Comparison of ENCODE assay signal across 8 cellular contexts in the genomic region with DNA sequence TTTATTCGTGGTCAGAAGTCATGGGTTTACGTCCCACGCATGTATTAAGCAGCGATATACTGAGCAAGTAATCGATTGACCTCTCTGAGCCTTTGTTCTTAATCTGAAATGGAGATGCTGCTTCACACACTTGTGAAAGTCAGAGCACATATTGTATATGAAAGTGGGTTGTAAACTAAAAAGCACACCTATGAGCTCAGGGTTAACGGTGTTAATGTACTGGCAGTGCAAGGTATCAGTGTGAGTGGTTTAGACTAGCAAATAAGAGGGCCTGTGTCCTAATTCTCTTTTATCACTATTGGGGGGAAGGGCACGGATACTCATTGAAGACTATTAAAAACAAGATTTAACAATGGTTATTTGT. TPM values are rescaled to one million over a fixed set of nuclear protein-coding genes. Genes with fewer than 3 reads are reported as not detected.
DNase-seq lines count a peak whose midpoint lies in the region; ATAC-seq and TF ChIP-seq lines count a peak whose summit lies in the region.

No MANE protein-coding gene starts in this region.

- no peaks in the 10 kb centered on the region for H3K9me2 ChIP-seq in SK-N-SH

- DNase-seq in NCI-H345 treated with DMSO at 0.1 percent for 48 hours (lab: John Stamatoyannopoulos, UW; ENCODE audit: unreplicated experiment) (peak; percentile 12), NCI-H345 (lab: John Stamatoyannopoulos, UW) (no peak), SK-N-SH (no peak), glomerular endothelial cell (ENCODE audit: extremely low read depth, low read depth, low spot score) (peak; percentile 12), NCI-H1694 (lab: John Stamatoyannopoulos, UW) (no peak), DMS153 treated with DMSO at 0.1 percent for 48 hours (lab: John Stamatoyannopoulos, UW; ENCODE audit: unreplicated experiment) (no peak)

- peak overlapping the region; percentile 84 for H2AFZ ChIP-seq in SK-N-SH (ENCODE audit: low read depth)

- no peaks in the 10 kb centered on the region for H3F3A ChIP-seq in SK-N-SH (replicated peaks; ENCODE audit: insufficient read depth)

- H3K79me2 ChIP-seq in SK-N-SH (ENCODE audit: insufficient read depth), result peaks cover 55% of the 10 kb centered on the region

- no peak for TF ChIP-seq CTCF in SK-N-SH (IDR thresholded peaks at IDR 0.05)

- H3K4me3 ChIP-seq in SK-N-SH (ENCODE audit: low read depth in 2 of 2, low read length in 1 of 2), result peak overlapping the region; percentile 79 to 84
- H3K4me3 ChIP-seq in skeletal muscle satellite cell (ENCODE audit: low read length), result peak overlapping the region; percentile 82

- H3K36me3 ChIP-seq in SK-N-SH (replicated peaks in 1 of 2; ENCODE audit: control insufficient read depth in 1 of 2, insufficient read depth in 2 of 2, low read length in 1 of 2), result peaks cover 16 to 28% of the 10 kb centered on the region in 2 experiments
- peaks cover 18% of the 10 kb centered on the region for H3K36me3 ChIP-seq in skeletal muscle satellite cell (ENCODE audit: insufficient read depth, low read length)

- H3K27me3 ChIP-seq in SK-N-SH (ENCODE audit: insufficient read depth) (no peaks in the 10 kb centered on the region), skeletal muscle satellite cell (ENCODE audit: control insufficient read depth, insufficient read depth, low read length) (no peaks in the 10 kb centered on the region)

- H3K4me1 ChIP-seq in SK-N-SH (ENCODE audit: control insufficient read depth in 1 of 2, insufficient read depth in 2 of 2, low read depth in 1 of 2, low read length in 1 of 2), result peaks cover 5% of the 10 kb centered on the region in 2 experiments; a peak in 2 of 4 replicates
- H3K4me1 ChIP-seq in skeletal muscle satellite cell (ENCODE audit: control insufficient read depth, insufficient read depth, low read length), result peaks cover 10% of the 10 kb centered on the region

- peak overlapping the region; percentile 89 to 95 for H3K27ac ChIP-seq in SK-N-SH (ENCODE audit: low read depth in 2 of 2, low read length in 1 of 2)

- no peak for TF ChIP-seq RAD21 in SK-N-SH (IDR thresholded peaks at IDR 0.05; ENCODE audit: low read length)

- TF ChIP-seq EP300 in SK-N-SH (IDR thresholded peaks at IDR 0.05; ENCODE audit: borderline replicate concordance in 1 of 2, low read depth in 1 of 2, low read length in 1 of 2), result no peak

- no peaks in the 10 kb centered on the region for H3K9me3 ChIP-seq in SK-N-SH
- no peaks in the 10 kb centered on the region for H3K9me3 ChIP-seq in skeletal muscle satellite cell (replicated peaks; ENCODE audit: low read length)

- CTCF ChIA-PET in SK-N-SH (lab: Yijun Ruan, JAX), result interaction anchor here (0.7 to 1.9 kb wide), 9 partner anchors 9 to 634 kb away, joined by 4 to 7 read pairs (median 5); a partner anchor contains a TSS

- ATAC-seq in HG02763 (IDR thresholded peaks at IDR 0.05; ENCODE audit: unreplicated experiment), result peak; percentile 13

- POLR2A ChIA-PET in SK-N-SH (lab: Yijun Ruan, JAX), result no interaction called here

- under 1% methylated on average over 7 of the region's 7 CpGs for WGBS in SK-N-SH (ENCODE audit: low lambda C conversion rate)

- H4K20me1 ChIP-seq in SK-N-SH (ENCODE audit: insufficient read depth), result peaks cover 5% of the 10 kb centered on the region; the same call in 1 of the 2 replicates

- H3K9ac ChIP-seq in SK-N-SH, result peak overlapping the region; percentile 89
- H3K9ac ChIP-seq in skeletal muscle satellite cell (ENCODE audit: low read depth, low read length), result peak overlapping the region; percentile 85

- H3K4me2 ChIP-seq in SK-N-SH (peak overlapping the region; percentile 85), skeletal muscle satellite cell (ENCODE audit: low read length) (peak overlapping the region; percentile 82)

TF ChIP-seq in SK-N-SH, 30 proteins besides CTCF, POLR2A, EP300 and RAD21:
- TF ChIP-seq RXRA (IDR thresholded peaks at IDR 0.05; ENCODE audit: borderline replicate concordance, low read depth), result no peak
- no peak for TF ChIP-seq FOXM1 (IDR thresholded peaks at IDR 0.05; ENCODE audit: low read depth)
- TF ChIP-seq, protein P1, sequence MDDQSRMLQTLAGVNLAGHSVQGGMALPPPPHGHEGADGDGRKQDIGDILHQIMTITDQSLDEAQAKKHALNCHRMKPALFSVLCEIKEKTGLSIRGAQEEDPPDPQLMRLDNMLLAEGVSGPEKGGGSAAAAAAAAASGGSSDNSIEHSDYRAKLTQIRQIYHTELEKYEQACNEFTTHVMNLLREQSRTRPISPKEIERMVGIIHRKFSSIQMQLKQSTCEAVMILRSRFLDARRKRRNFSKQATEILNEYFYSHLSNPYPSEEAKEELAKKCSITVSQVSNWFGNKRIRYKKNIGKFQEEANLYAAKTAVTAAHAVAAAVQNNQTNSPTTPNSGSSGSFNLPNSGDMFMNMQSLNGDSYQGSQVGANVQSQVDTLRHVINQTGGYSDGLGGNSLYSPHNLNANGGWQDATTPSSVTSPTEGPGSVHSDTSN (IDR thresholded peaks at IDR 0.05), result no peak
- TF ChIP-seq, protein P2, sequence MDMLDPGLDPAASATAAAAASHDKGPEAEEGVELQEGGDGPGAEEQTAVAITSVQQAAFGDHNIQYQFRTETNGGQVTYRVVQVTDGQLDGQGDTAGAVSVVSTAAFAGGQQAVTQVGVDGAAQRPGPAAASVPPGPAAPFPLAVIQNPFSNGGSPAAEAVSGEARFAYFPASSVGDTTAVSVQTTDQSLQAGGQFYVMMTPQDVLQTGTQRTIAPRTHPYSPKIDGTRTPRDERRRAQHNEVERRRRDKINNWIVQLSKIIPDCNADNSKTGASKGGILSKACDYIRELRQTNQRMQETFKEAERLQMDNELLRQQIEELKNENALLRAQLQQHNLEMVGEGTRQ (IDR thresholded peaks at IDR 0.05; ENCODE audit: borderline replicate concordance, low read depth, low read length), result no peak
- TF ChIP-seq, protein P3, sequence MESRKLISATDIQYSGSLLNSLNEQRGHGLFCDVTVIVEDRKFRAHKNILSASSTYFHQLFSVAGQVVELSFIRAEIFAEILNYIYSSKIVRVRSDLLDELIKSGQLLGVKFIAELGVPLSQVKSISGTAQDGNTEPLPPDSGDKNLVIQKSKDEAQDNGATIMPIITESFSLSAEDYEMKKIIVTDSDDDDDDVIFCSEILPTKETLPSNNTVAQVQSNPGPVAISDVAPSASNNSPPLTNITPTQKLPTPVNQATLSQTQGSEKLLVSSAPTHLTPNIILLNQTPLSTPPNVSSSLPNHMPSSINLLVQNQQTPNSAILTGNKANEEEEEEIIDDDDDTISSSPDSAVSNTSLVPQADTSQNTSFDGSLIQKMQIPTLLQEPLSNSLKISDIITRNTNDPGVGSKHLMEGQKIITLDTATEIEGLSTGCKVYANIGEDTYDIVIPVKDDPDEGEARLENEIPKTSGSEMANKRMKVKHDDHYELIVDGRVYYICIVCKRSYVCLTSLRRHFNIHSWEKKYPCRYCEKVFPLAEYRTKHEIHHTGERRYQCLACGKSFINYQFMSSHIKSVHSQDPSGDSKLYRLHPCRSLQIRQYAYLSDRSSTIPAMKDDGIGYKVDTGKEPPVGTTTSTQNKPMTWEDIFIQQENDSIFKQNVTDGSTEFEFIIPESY (IDR thresholded peaks at IDR 0.05; ENCODE audit: borderline replicate concordance, low read depth), result no peak
- no peak for TF ChIP-seq JUND (IDR thresholded peaks at IDR 0.05)
- TF ChIP-seq NFIC (IDR thresholded peaks at IDR 0.05; ENCODE audit: borderline replicate concordance), result no peak

RNA-seq across cellular contexts. Expression of a gene that starts 0.7 kb away (rescaled TPM):
- 39.5 and 54.8 TPM in 2 replicates for polyA plus RNA-seq in SK-N-SH (2012; rRNA removed)
- polyA plus RNA-seq in SK-N-SH (2012; cell fraction: cytosol; rRNA removed), result 74.9 and 101 TPM in 2 replicates
- polyA plus RNA-seq in SK-N-SH (2012; cell fraction: nucleus; rRNA removed), result 10.8 and 23.7 TPM in 2 replicates
- 48.9 and 60.5 TPM in 2 replicates for total RNA-seq in glomerular endothelial cell
- 69.2 and 81.7 TPM in 2 replicates for total RNA-seq in skeletal muscle satellite cell (2012; rRNA removed)

RNA-seq across cellular contexts. Expression of a gene that starts 26.2 kb away (rescaled TPM):
- 102 and 121 TPM in 2 replicates for polyA plus RNA-seq in SK-N-SH (2012; rRNA removed)
- 128 and 131 TPM in 2 replicates for polyA plus RNA-seq in SK-N-SH (2012; cell fraction: cytosol; rRNA removed)
- 39.9 and 65.6 TPM in 2 replicates for polyA plus RNA-seq in SK-N-SH (2012; cell fraction: nucleus; rRNA removed)
- total RNA-seq in glomerular endothelial cell, result 81.0 and 91.1 TPM in 2 replicates
- 76.8 and 89.8 TPM in 2 replicates for total RNA-seq in skeletal muscle satellite cell (2012; rRNA removed)

Comparison
In these comparisons a context has a peak if more than half of its experiments do, and no peak if none do; other contexts are left out.
1. DNase-seq: peak in NCI-H345 treated with DMSO at 0.1 percent for 48 hours (single experiment) and glomerular endothelial cell (single experiment); none in NCI-H345 (single experiment), SK-N-SH (single experiment), NCI-H1694 (single experiment) and DMS153 treated with DMSO at 0.1 percent for 48 hours (single experiment).